In genomic region chr1:91684599-91685196, GRCh38 we compare ENCODE assay signal across 1 cellular context.
TF ChIP-seq lines count a peak whose summit lies in the region.

No MANE protein-coding gene starts in this region.

TF ChIP-seq in K562, 482 proteins besides CTCF, POLR2A, EP300 and RAD21 (continued from another document and continues in another):
- TF ChIP-seq CHD7 (IDR thresholded peaks at IDR 0.05; ENCODE audit: low read depth, low read length) (no peak), FOXK2 (conservative IDR thresholded peaks at IDR 0.05 in 1 of 2, IDR thresholded peaks at IDR 0.05 in 1 of 2; ENCODE audit: low read depth in 2 of 2) (peak in 1 of 2 experiments; percentile 42; a peak in 1 of 4 replicates), DACH1 (IDR thresholded peaks at IDR 0.05; ENCODE audit: partially characterized antibody) (peak; percentile 35), SRSF9 (IDR thresholded peaks at IDR 0.05; ENCODE audit: borderline replicate concordance, low read depth, low read length) (no peak), ZBED1 (IDR thresholded peaks at IDR 0.05) (no peak), FOXP1 (CRISPR knock-in tag; IDR thresholded peaks at IDR 0.05) (no peak), MGA (IDR thresholded peaks at IDR 0.05) (no peak), ZNF282 (CRISPR knock-in tag; IDR thresholded peaks at IDR 0.05) (no peak), WHSC1 (IDR thresholded peaks at IDR 0.05; ENCODE audit: low read length) (no peak), PHB2 (IDR thresholded peaks at IDR 0.05; ENCODE audit: low read depth) (no peak), ZNF780A (CRISPR knock-in tag; IDR thresholded peaks at IDR 0.05) (no peak), PBX2 (CRISPR knock-in tag; IDR thresholded peaks at IDR 0.05; ENCODE audit: low read depth) (no peak), PBX2 (tag; conservative IDR thresholded peaks at IDR 0.05; ENCODE audit: low read depth) (peak; percentile 83), DNMT1 (IDR thresholded peaks at IDR 0.05) (no peak), CTBP1 (IDR thresholded peaks at IDR 0.05; ENCODE audit: borderline replicate concordance) (no peak), NFE2L1 (tag; IDR thresholded peaks at IDR 0.05; ENCODE audit: borderline replicate concordance, low read depth) (no peak), ZBTB34 (CRISPR knock-in tag; IDR thresholded peaks at IDR 0.05) (no peak), PKNOX1 (IDR thresholded peaks at IDR 0.05) (peak; percentile 38; the same call in 1 of the 2 replicates), ZNF212 (CRISPR knock-in tag; IDR thresholded peaks at IDR 0.05) (no peak), ZC3H11A (IDR thresholded peaks at IDR 0.05; ENCODE audit: low read depth, low read length) (no peak), ZNF655 (CRISPR knock-in tag; IDR thresholded peaks at IDR 0.05) (no peak)
